In genomic region chr4:2265113-2266110, GRCh38 we compare ENCODE assay signal across 12 cellular contexts. TPM values are rescaled to one million over a fixed set of nuclear protein-coding genes. Genes with fewer than 3 reads are reported as not detected.
A peak's percentile ranks its signal among the peaks of the same experiment; 100 is the strongest.
DNase-seq lines count a peak whose midpoint lies in the region; ATAC-seq and TF ChIP-seq lines count a peak whose summit lies in the region.
"Had no signal": no experiment of that assay in that cellular context is flagged by ENCODE, and none has a peak within 500 bp of the region (broad histone marks: within the 10 kb centered on the region; RNA-seq: fewer than 3 reads in every experiment).

No MANE protein-coding gene starts in this region.

- H3K9me3 ChIP-seq in AG04450 (ENCODE audit: control insufficient read depth, insufficient read depth, low read length) (no peaks in the 10 kb centered on the region; the same call in 1 of the 2 replicates), heart right ventricle (no peaks in the 10 kb centered on the region), prostate gland (no peaks in the 10 kb centered on the region), body of pancreas (no peaks in the 10 kb centered on the region)

- 75 to 77% methylated on average over 19 of the region's 19 CpGs for WGBS in heart right ventricle, 2 donors
- WGBS in prostate gland, result 92% methylated on average over 18 of the region's 19 CpGs
- WGBS in body of pancreas, 2 donors, result 86 to 92% methylated on average over 10 to 18 of the region's 19 CpGs

- peak overlapping the region; percentile 33 for H3K4me3 Mint-ChIP-seq in activated T-helper 1 cell treated with anti-CD3 and anti-CD28 coated beads, Interleukin-12 subunit alpha, Interleukin-12 subunit beta, Interleukin-2, Interleukin-4 antibody, amounts not matched to agents 30 ng/mL and 10 ng/mL and 1 ng/mL, durations not matched to agents 14 hours and 24 hours and 36 hours
- H3K4me3 Mint-ChIP-seq: activated CD8-positive, alpha-beta memory T cell treated with anti-CD3 and anti-CD28 coated beads, Interleukin-2, amount 10 ng/mL, durations not matched to agents 7 days and 5 days; dendritic cell treated with granulocyte-macrophage colony-stimulating factor and Interleukin-4, amounts not matched to agents 40 ng/mL and 50 ng/mL, for 4 days had no signal

- H3K9me3 Mint-ChIP-seq in activated T-helper 1 cell treated with anti-CD3 and anti-CD28 coated beads, Interleukin-12 subunit alpha, Interleukin-12 subunit beta, Interleukin-2, Interleukin-4 antibody, amounts not matched to agents 30 ng/mL and 10 ng/mL and 1 ng/mL, durations not matched to agents 14 hours and 24 hours and 36 hours, result no peaks in the 10 kb centered on the region
- H3K9me3 Mint-ChIP-seq: activated naive CD4-positive, alpha-beta T cell treated with anti-CD3 and anti-CD28 coated beads, Interleukin-2, amount 50 U/mL, for 72 hours; dendritic cell treated with granulocyte-macrophage colony-stimulating factor and Interleukin-4, amounts not matched to agents 40 ng/mL and 50 ng/mL, for 4 days had no signal

- H3K4me1 ChIP-seq in heart right ventricle, result peaks cover 14 to 67% (median 37%) of the 10 kb centered on the region in 9 donors
- peaks cover 10% of the 10 kb centered on the region for H3K4me1 ChIP-seq in prostate gland (replicated peaks)
- peaks cover 23% of the 10 kb centered on the region for H3K4me1 ChIP-seq in body of pancreas

- H3K27me3 Mint-ChIP-seq in activated T-helper 1 cell treated with anti-CD3 and anti-CD28 coated beads, Interleukin-12 subunit alpha, Interleukin-12 subunit beta, Interleukin-2, Interleukin-4 antibody, amounts not matched to agents 30 ng/mL and 10 ng/mL and 1 ng/mL, durations not matched to agents 14 hours and 24 hours and 36 hours (ENCODE audit: insufficient read depth), result no peaks in the 10 kb centered on the region
- H3K27me3 Mint-ChIP-seq: activated CD8-positive, alpha-beta memory T cell treated with anti-CD3 and anti-CD28 coated beads, Interleukin-2, amount 10 ng/mL, durations not matched to agents 7 days and 5 days; dendritic cell treated with granulocyte-macrophage colony-stimulating factor and Interleukin-4, amounts not matched to agents 40 ng/mL and 50 ng/mL, for 4 days had no signal

- H3K27me3 ChIP-seq in AG04450 (ENCODE audit: control insufficient read depth, insufficient read depth, low read length) (peaks cover 2% of the 10 kb centered on the region), heart right ventricle (no peaks in the 10 kb centered on the region), prostate gland (replicated peaks; ENCODE audit: insufficient read depth) (no peaks in the 10 kb centered on the region), body of pancreas (no peaks in the 10 kb centered on the region)

- intact Hi-C loops in activated T-helper 1 cell treated with anti-CD3 and anti-CD28 coated beads, Interleukin-12 subunit alpha, Interleukin-12 subunit beta, Interleukin-2, Interleukin-4 antibody, amounts not matched to agents 30 ng/mL and 10 ng/mL and 1 ng/mL, durations not matched to agents 14 hours and 24 hours and 36 hours (cut with micrococcal nuclease), result loop anchor here (10.0 kb wide), 1 partner anchor 669 kb away; no protein-coding TSS in a partner anchor
- intact Hi-C loops in heart right ventricle (cut with DNase I), result loop anchor here in 4 of 10 donors (10.0 kb wide), 1 partner anchor 149 kb away; the partner anchor contains the start of genes CFAP99 (in 4 of the 4) and ZFYVE28 (in 4 of the 4)
- intact Hi-C loops in prostate gland (cut with DNase I), result loop anchor here (10.0 kb wide), 3 partner anchors 149 to 669 kb away; partner anchors contain the start of genes CFAP99, FAM193A and ZFYVE28
- intact Hi-C loops in body of pancreas (cut with DNase I), result loop anchor here (10.0 kb wide), 1 partner anchor 159 kb away; no protein-coding TSS in a partner anchor

- H3K4me3 ChIP-seq in AG04450 (ENCODE audit: low read depth, low read length) (no peak overlapping the region), heart right ventricle (peak overlapping the region in 1 of 10 donors; percentile 4), prostate gland (no peak overlapping the region), body of pancreas (no peak overlapping the region)
- H3K4me3 ChIP-seq: SK-N-MC had no signal

- no peaks in the 10 kb centered on the region for H3K36me3 Mint-ChIP-seq in activated T-helper 1 cell treated with anti-CD3 and anti-CD28 coated beads, Interleukin-12 subunit alpha, Interleukin-12 subunit beta, Interleukin-2, Interleukin-4 antibody, amounts not matched to agents 30 ng/mL and 10 ng/mL and 1 ng/mL, durations not matched to agents 14 hours and 24 hours and 36 hours (ENCODE audit: low read depth)
- H3K36me3 Mint-ChIP-seq: activated CD8-positive, alpha-beta memory T cell treated with anti-CD3 and anti-CD28 coated beads, Interleukin-2, amount 10 ng/mL, durations not matched to agents 7 days and 5 days; activated naive CD4-positive, alpha-beta T cell treated with anti-CD3 and anti-CD28 coated beads, Interleukin-2, amount 50 U/mL, for 72 hours had no signal

- H3K36me3 ChIP-seq in heart right ventricle, result no peaks in the 10 kb centered on the region
- H3K36me3 ChIP-seq in prostate gland, result no peaks in the 10 kb centered on the region
- H3K36me3 ChIP-seq in body of pancreas (replicated peaks in 1 of 2; ENCODE audit: insufficient read depth in 1 of 2, low read depth in 2 of 2), result no peaks in the 10 kb centered on the region

- no peak for DNase-seq in AG04450 (ENCODE audit: low read depth, low spot score)
- no peak for DNase-seq in activated T-helper 1 cell treated with anti-CD3 and anti-CD28 coated beads, Interleukin-12 subunit alpha, Interleukin-12 subunit beta, Interleukin-2, Interleukin-4 antibody, amounts not matched to agents 30 ng/mL and 10 ng/mL and 1 ng/mL, durations not matched to agents 14 hours and 24 hours and 36 hours (ENCODE audit: low spot score)
- DNase-seq in heart right ventricle, result no peak
- no peak for DNase-seq in prostate gland (ENCODE audit: low spot score)
- DNase-seq in NCI-H774 (lab: John Stamatoyannopoulos, UW), result no peak
- no peak for DNase-seq in D341Med (ENCODE audit: low spot score)
- DNase-seq in hepatic stellate cell (ENCODE audit: low spot score), result no peak
- no peak for DNase-seq in body of pancreas
- DNase-seq: activated CD8-positive, alpha-beta memory T cell treated with anti-CD3 and anti-CD28 coated beads, Interleukin-2, amount 10 ng/mL, durations not matched to agents 7 days and 5 days had no signal

- CTCF ChIA-PET in AG04450 (lab: Charles Lee), result no interaction called here

- TF ChIP-seq CTCF in AG04450 (IDR thresholded peaks at IDR 0.05; ENCODE audit: low read depth, low read length) (peak; percentile 11; the same call in 1 of the 2 replicates), heart right ventricle (IDR thresholded peaks at IDR 0.05) (no peak), prostate gland (IDR thresholded peaks at IDR 0.05) (no peak), body of pancreas (IDR thresholded peaks at IDR 0.05) (no peak)

- no peak overlapping the region for H3K27ac Mint-ChIP-seq in activated T-helper 1 cell treated with anti-CD3 and anti-CD28 coated beads, Interleukin-12 subunit alpha, Interleukin-12 subunit beta, Interleukin-2, Interleukin-4 antibody, amounts not matched to agents 30 ng/mL and 10 ng/mL and 1 ng/mL, durations not matched to agents 14 hours and 24 hours and 36 hours
- H3K27ac Mint-ChIP-seq: activated CD8-positive, alpha-beta memory T cell treated with anti-CD3 and anti-CD28 coated beads, Interleukin-2, amount 10 ng/mL, durations not matched to agents 7 days and 5 days had no signal

- POLR2A ChIA-PET in AG04450 (lab: Yijun Ruan, JAX), result interaction anchor here (0.6 kb wide), 1 partner anchor 48 kb away, joined by 3 read pairs; no protein-coding TSS in a partner anchor

- no peaks in the 10 kb centered on the region for H3K4me1 Mint-ChIP-seq in activated T-helper 1 cell treated with anti-CD3 and anti-CD28 coated beads, Interleukin-12 subunit alpha, Interleukin-12 subunit beta, Interleukin-2, Interleukin-4 antibody, amounts not matched to agents 30 ng/mL and 10 ng/mL and 1 ng/mL, durations not matched to agents 14 hours and 24 hours and 36 hours (ENCODE audit: low read depth)

- H3K27ac ChIP-seq in AG04450 (ENCODE audit: low read depth, low read length) (no peak overlapping the region), heart right ventricle (peak overlapping the region; percentile 10 to 88 (median 70)), prostate gland (peak overlapping the region; percentile 30 to 53), body of pancreas (no peak overlapping the region)
- H3K27ac ChIP-seq: SK-N-MC had no signal

- no peak for TF ChIP-seq POLR2A in prostate gland (IDR thresholded peaks at IDR 0.05)
- no peak for TF ChIP-seq POLR2A in body of pancreas (IDR thresholded peaks at IDR 0.05)

- ATAC-seq in heart right ventricle (no peak), body of pancreas (no peak)
- ATAC-seq: activated CD8-positive, alpha-beta memory T cell treated with anti-CD3 and anti-CD28 coated beads, Interleukin-2, amount 10 ng/mL, durations not matched to agents 7 days and 5 days; activated naive CD4-positive, alpha-beta T cell treated with anti-CD3 and anti-CD28 coated beads, Interleukin-2, amount 50 U/mL, for 72 hours had no signal

RNA-seq across cellular contexts. Expression of gene MXD4, which starts 3.5 kb away (rescaled TPM):
- 46.0 and 59.5 TPM in 2 replicates for polyA plus RNA-seq in AG04450 (2011; rRNA removed)
- 45.4 and 58.6 TPM in 2 replicates for polyA minus RNA-seq in AG04450 (2011; rRNA and poly(A)+ RNA removed)
- 7.9 and 10.1 TPM in 2 replicates for total RNA-seq in activated T-helper 1 cell treated with anti-CD3 and anti-CD28 coated beads, Interleukin-12 subunit alpha, Interleukin-12 subunit beta, Interleukin-2, Interleukin-4 antibody, amounts not matched to agents 30 ng/mL and 10 ng/mL and 1 ng/mL, durations not matched to agents 14 hours and 24 hours and 36 hours
- total RNA-seq in heart right ventricle, result 10 to 100 TPM; 19.1 to 44.2 (median 27.9) TPM
- 10 to 100 TPM; 29.6 to 82.2 TPM for polyA plus RNA-seq in heart right ventricle
- total RNA-seq in prostate gland, result 10 to 100 TPM; 63.4 to 81.1 TPM
- total RNA-seq in body of pancreas, result 10 to 100 TPM; 40.7 to 45.5 TPM

RNA-seq across cellular contexts. Expression of gene HAUS3, which starts 23.5 kb away (rescaled TPM):
- polyA plus RNA-seq in AG04450 (2011; rRNA removed) (3.1 and 6.0 TPM in 2 replicates), heart right ventricle (10 to 100 TPM in 1 of 2 donors, 1 to 10 TPM in 1; 3.5 to 10.5 TPM)
- polyA minus RNA-seq in AG04450 (2011; rRNA and poly(A)+ RNA removed), result 1.9 and 2.6 TPM in 2 replicates
- 19.2 and 19.9 TPM in 2 replicates for total RNA-seq in activated T-helper 1 cell treated with anti-CD3 and anti-CD28 coated beads, Interleukin-12 subunit alpha, Interleukin-12 subunit beta, Interleukin-2, Interleukin-4 antibody, amounts not matched to agents 30 ng/mL and 10 ng/mL and 1 ng/mL, durations not matched to agents 14 hours and 24 hours and 36 hours
- total RNA-seq in heart right ventricle (1 to 10 TPM; 4.0 to 7.3 (median 6.5) TPM), prostate gland (10 to 100 TPM; 21.1 to 24.2 TPM), body of pancreas (10 to 100 TPM in 1 of 2 donors, 1 to 10 TPM in 1; 7.3 to 11.9 TPM)

RNA-seq across cellular contexts. Expression of gene POLN, which starts 23.5 kb away (rescaled TPM):
- polyA plus RNA-seq in AG04450 (2011; rRNA removed), result 0.35 and 0.42 TPM in 2 replicates
- polyA minus RNA-seq in AG04450 (2011; rRNA and poly(A)+ RNA removed), result 0.32 and 1.1 TPM in 2 replicates
- 2.1 and 3.5 TPM in 2 replicates for total RNA-seq in activated T-helper 1 cell treated with anti-CD3 and anti-CD28 coated beads, Interleukin-12 subunit alpha, Interleukin-12 subunit beta, Interleukin-2, Interleukin-4 antibody, amounts not matched to agents 30 ng/mL and 10 ng/mL and 1 ng/mL, durations not matched to agents 14 hours and 24 hours and 36 hours
- 1 to 10 TPM; 1.3 to 3.1 (median 2.1) TPM for total RNA-seq in heart right ventricle
- polyA plus RNA-seq in heart right ventricle, result 1 to 10 TPM in 1 of 2 donors, under 1 TPM in 1; 0.97 to 2.4 TPM
- 10 to 100 TPM in 1 of 2 donors, 1 to 10 TPM in 1; 3.8 to 15.2 TPM for total RNA-seq in prostate gland
- total RNA-seq in body of pancreas, result 1 to 10 TPM; 4.9 to 5.9 TPM

Comparison
In these comparisons a context has a peak if more than half of its experiments do, and no peak if none do; other contexts are left out.
1. H3K27ac ChIP-seq: peak in heart right ventricle (10 of 10) and prostate gland (2 of 2); none in AG04450 (single experiment) and body of pancreas (0 of 4).